Comparison of ENCODE assay signal across 22 cellular contexts in the genomic region with DNA sequence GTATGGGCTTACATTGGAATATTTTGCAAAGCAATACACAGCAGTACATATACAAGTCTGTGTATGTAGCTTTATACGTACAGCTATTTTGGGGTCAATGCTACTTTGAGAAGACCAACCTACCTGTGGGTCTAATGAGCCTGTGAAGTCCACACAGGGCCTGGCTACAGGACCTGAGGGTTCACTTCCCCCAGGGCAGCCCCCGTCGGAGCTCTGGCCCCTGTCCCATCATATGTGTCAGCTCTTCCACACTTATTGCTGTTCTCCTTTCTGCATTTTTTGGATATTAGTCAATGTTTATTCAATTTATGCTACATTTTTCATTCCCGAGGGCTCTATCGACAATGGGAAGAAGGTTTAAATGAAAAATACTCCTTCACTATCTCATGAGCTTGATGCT.
DNase-seq lines count a peak whose midpoint lies in the region; ATAC-seq, FAIRE-seq and TF ChIP-seq lines count a peak whose summit lies in the region.
"Had no signal": no experiment of that assay in that cellular context is flagged by ENCODE, and none has a peak within 500 bp of the region (broad histone marks: within the 10 kb centered on the region; RNA-seq: fewer than 3 reads in every experiment).

No MANE protein-coding gene starts in this region.

- no peaks in the 10 kb centered on the region for H3K79me2 ChIP-seq in osteoblast (ENCODE audit: insufficient read depth, low read length)

- CTCF ChIA-PET in A549 (lab: Yijun Ruan, JAX): no interaction called here

- TF ChIP-seq RAD21 in A549 (conservative IDR thresholded peaks at IDR 0.05 in 1 of 2, IDR thresholded peaks at IDR 0.05 in 1 of 2): no peak

- peak overlapping the region; percentile 75 for H3K4me2 ChIP-seq in A549
- H3K4me2 ChIP-seq in BLaER1: peak overlapping the region; percentile 96; the same call in 1 of the 2 replicates
- H3K4me2 ChIP-seq in osteoblast (ENCODE audit: insufficient read depth, low read length): no peak overlapping the region

- TF ChIP-seq CTCF in A549 (IDR thresholded peaks at IDR 0.05): no peak
- no peak for TF ChIP-seq CTCF in osteoblast (IDR thresholded peaks at IDR 0.05; ENCODE audit: extremely low read depth, low read depth, low read length)
- TF ChIP-seq CTCF in spleen (IDR thresholded peaks at IDR 0.05 in 8 of 11, conservative IDR thresholded peaks at IDR 0.05 in 3 of 11): no peak

- no peak for FAIRE-seq in A549 (lab: Jason Lieb, UNC)
- FAIRE-seq: A204.1, GM12878, GM12892, GM18507 had no signal

- peak; percentile 50 to 52; a peak in 5 of 6 replicates for ATAC-seq in A549
- ATAC-seq: GM12878 had no signal

- TF ChIP-seq POLR2A in A549 (IDR thresholded peaks at IDR 0.05; ENCODE audit: low read length) (no peak), spleen (IDR thresholded peaks at IDR 0.05) (no peak)

- H4K20me1 ChIP-seq in BLaER1: peaks cover 15% of the 10 kb centered on the region
- H4K20me1 ChIP-seq in osteoblast (ENCODE audit: insufficient read depth, low read length): no peaks in the 10 kb centered on the region

- no peak for TF ChIP-seq EP300 in A549 (IDR thresholded peaks at IDR 0.05)

- H3K9me3 ChIP-seq in A549 (no peaks in the 10 kb centered on the region), BLaER1 (no peaks in the 10 kb centered on the region), osteoblast (ENCODE audit: low read depth, low read length) (no peaks in the 10 kb centered on the region), spleen (no peaks in the 10 kb centered on the region)

- H3K27ac ChIP-seq in A549 (peak overlapping the region; percentile 94 to 96), BLaER1 (no peak overlapping the region), osteoblast (ENCODE audit: low read depth, low read length) (no peak overlapping the region), spleen (no peak overlapping the region)

- H3K4me3 ChIP-seq in A549 (no peak overlapping the region), BLaER1 (no peak overlapping the region), osteoblast (ENCODE audit: insufficient read depth, low read length) (no peak overlapping the region), spleen (no peak overlapping the region)
- H3K4me3 ChIP-seq: GM12878 had no signal

- H3K4me1 ChIP-seq in A549 (peaks cover 35% of the 10 kb centered on the region), BLaER1 (peaks cover 44% of the 10 kb centered on the region), osteoblast (ENCODE audit: insufficient read depth, low read length) (no peaks in the 10 kb centered on the region), spleen (no peaks in the 10 kb centered on the region)

- no peaks in the 10 kb centered on the region for H3K36me3 ChIP-seq in BLaER1
- no peaks in the 10 kb centered on the region for H3K36me3 ChIP-seq in osteoblast (ENCODE audit: insufficient read depth, low read length)
- H3K36me3 ChIP-seq in spleen: no peaks in the 10 kb centered on the region

- H2AFZ ChIP-seq in osteoblast (ENCODE audit: low read length): no peak overlapping the region

- WGBS in A549 (ENCODE audit: missing lambda C conversion rate): 3% methylated on average over 5 of the region's 5 CpGs
- 74 to 88% (median 80%) methylated on average over 5 of the region's 5 CpGs for WGBS in spleen, 5 donors

- DNase-seq in A549 (ENCODE audit: low read depth in 1 of 2, low spot score in 1 of 2): peak; percentile 21 to 29
- peak; percentile 14 for DNase-seq in osteoblast (ENCODE audit: insufficient read length, low spot score, missing footprints)
- DNase-seq in spleen: peak; percentile 35
- no peak for DNase-seq in DMS153 (lab: John Stamatoyannopoulos, UW)
- no peak for DNase-seq in superior temporal gyrus (ENCODE audit: extremely low spot score)
- no peak for DNase-seq in activated CD4-positive, alpha-beta T cell treated with anti-CD3 and anti-CD28 coated beads, Interleukin-2, amount 50 U/mL, for 4 hours
- no peak for DNase-seq in HuH-7.5 (ENCODE audit: low spot score)
- DNase-seq: 8988T; AML-193; C1 segment of cervical spinal cord; CD4-positive, alpha-beta memory T cell; CD4-positive, CD25-positive, alpha-beta regulatory T cell; CD8-positive, alpha-beta memory T cell; COR-L47; DMS 273 treated with DMSO at 0.1 percent for 48 hours; DMS79 treated with DMSO at 0.1 percent for 48 hours; GDM1 had no signal

- H3K9ac ChIP-seq in BLaER1: no peak overlapping the region

- H3K27me3 ChIP-seq in BLaER1 (no peaks in the 10 kb centered on the region), osteoblast (ENCODE audit: insufficient read depth, low read length) (no peaks in the 10 kb centered on the region), spleen (replicated peaks in 1 of 7) (peaks cover 0 to 67% (median 4%) of the 10 kb centered on the region in 7 donors)

- POLR2A ChIA-PET in A549 (lab: Yijun Ruan, JAX): no interaction called here

- intact Hi-C loops in spleen (cut with DNase I; ENCODE audit: low total_unique reads): no loop called here

TF ChIP-seq in A549, 52 proteins besides CTCF, POLR2A, EP300 and RAD21:
- TF ChIP-seq NFE2L2 (conservative IDR thresholded peaks at IDR 0.05; ENCODE audit: low read length) (no peak), HOXB5 (CRISPR knock-in tag; IDR thresholded peaks at IDR 0.05) (peak; percentile 0; the same call in 1 of the 2 replicates)
- TF ChIP-seq, protein P1, sequence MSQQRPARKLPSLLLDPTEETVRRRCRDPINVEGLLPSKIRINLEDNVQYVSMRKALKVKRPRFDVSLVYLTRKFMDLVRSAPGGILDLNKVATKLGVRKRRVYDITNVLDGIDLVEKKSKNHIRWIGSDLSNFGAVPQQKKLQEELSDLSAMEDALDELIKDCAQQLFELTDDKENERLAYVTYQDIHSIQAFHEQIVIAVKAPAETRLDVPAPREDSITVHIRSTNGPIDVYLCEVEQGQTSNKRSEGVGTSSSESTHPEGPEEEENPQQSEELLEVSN (IDR thresholded peaks at IDR 0.05; ENCODE audit: borderline replicate concordance, low read depth): no peak

Comparison
In these comparisons a context has a peak if more than half of its experiments do, and no peak if none do; other contexts are left out.
1. DNase-seq: peak in A549 (2 of 2), osteoblast (single experiment) and spleen (single experiment); none in DMS153 (single experiment), superior temporal gyrus (single experiment), activated CD4-positive, alpha-beta T cell treated with anti-CD3 and anti-CD28 coated beads, Interleukin-2, amount 50 U/mL, for 4 hours (0 of 2) and HuH-7.5 (single experiment).
2. H3K27ac ChIP-seq: peak in A549 (2 of 2); none in BLaER1 (single experiment), osteoblast (single experiment) and spleen (0 of 8).